In genomic region chr3:65044401-65044800, GRCh38 we compare ENCODE assay signal across 20 cellular contexts.
"Had no signal": no experiment of that assay in that cellular context is flagged by ENCODE, and none has a peak within 500 bp of the region (broad histone marks: within the 10 kb centered on the region; RNA-seq: fewer than 3 reads in every experiment).

No MANE protein-coding gene starts in this region.

- H3K9me3 ChIP-seq: colonic mucosa, esophagus muscularis mucosa, lower lobe of right lung, mucosa of descending colon had no signal

- H3K36me3 ChIP-seq: colonic mucosa, esophagus muscularis mucosa, gastroesophageal sphincter, heart right ventricle, left lung, lower lobe of right lung had no signal

- H3K4me3 ChIP-seq: colonic mucosa, esophagus muscularis mucosa, gastroesophageal sphincter, heart right ventricle, left lung, lower lobe of right lung, mucosa of descending colon had no signal

- H3K4me1 ChIP-seq: colonic mucosa, esophagus muscularis mucosa, gastroesophageal sphincter, heart right ventricle, left lung, lower lobe of right lung had no signal

- DNase-seq: colonic mucosa; cortex of kidney; effector CD8-positive, alpha-beta T cell; effector memory CD8-positive, alpha-beta T cell; endodermal cell; foreskin keratinocyte; glutamatergic neuron; head of caudate nucleus; heart right ventricle; hippocampal formation; left cardiac atrium; left lung; left ventricle myocardium superior; lower lobe of right lung; mesenchymal stem cell; mucosa of descending colon; naive B cell had no signal

- H3K27ac ChIP-seq: colonic mucosa, epithelial cell of prostate, esophagus muscularis mucosa, foreskin keratinocyte, gastroesophageal sphincter, heart right ventricle, left lung, lower lobe of right lung had no signal

- ATAC-seq: effector memory CD8-positive, alpha-beta T cell; foreskin keratinocyte; gastroesophageal sphincter; heart right ventricle; left cardiac atrium; left lung; left ventricle myocardium superior; lower lobe of right lung; mucosa of descending colon had no signal

- H3K27me3 ChIP-seq: colonic mucosa, foreskin keratinocyte, gastroesophageal sphincter, heart right ventricle, left lung had no signal
